18 cellular contexts compared by ENCODE assay signal in genomic region chr4:82437285-82438005, GRCh38. TPM values are rescaled to one million over a fixed set of nuclear protein-coding genes. Genes with fewer than 3 reads are reported as not detected.
DNase-seq lines count a peak whose midpoint lies in the region; ATAC-seq, FAIRE-seq and TF ChIP-seq lines count a peak whose summit lies in the region.
"Had no signal": no experiment of that assay in that cellular context is flagged by ENCODE, and none has a peak within 500 bp of the region (broad histone marks: within the 10 kb centered on the region; RNA-seq: fewer than 3 reads in every experiment).

No MANE protein-coding gene starts in this region.

- H3K27ac Mint-ChIP-seq in CD4-positive, alpha-beta T cell = no peak overlapping the region
- H3K27ac Mint-ChIP-seq: stimulated activated memory B cell treated with anti-CD40 and anti-IgM and Interleukin-4, amounts not matched to agents 10 μg/mL and 1 μg/mL and 100 μg/mL, for 72 hours had no signal

- CTCF ChIA-PET in CD4-positive, alpha-beta T cell (lab: Charles Lee) = interaction anchor here (0.7 to 2.4 kb wide), 2 partner anchors 8 to 88 kb away, joined by 3 to 9 read pairs; no protein-coding TSS in a partner anchor
- CTCF ChIA-PET in HEK293T (lab: Yijun Ruan, JAX) (interaction anchor here (1.1 to 1.5 kb wide), 2 partner anchors 8 to 301 kb away, joined by 3 to 4 read pairs; no protein-coding TSS in a partner anchor), GM12878 (lab: Yijun Ruan, JAX) (interaction anchor here (0.6 to 3.1 kb wide), 2 partner anchors 9 to 28 kb away, joined by 4 to 13 read pairs; no protein-coding TSS in a partner anchor)

- no peaks in the 10 kb centered on the region for H3K4me1 ChIP-seq in GM12878 (ENCODE audit: control insufficient read depth, insufficient read depth, low read length)
- H3K4me1 ChIP-seq: right atrium auricular region had no signal

- no peak overlapping the region for H3K4me3 ChIP-seq in GM12878
- H3K4me3 ChIP-seq: dorsolateral prefrontal cortex, right atrium auricular region had no signal

- H3K9me3 Mint-ChIP-seq in CD4-positive, alpha-beta T cell = no peaks in the 10 kb centered on the region
- H3K9me3 Mint-ChIP-seq: naive B cell; stimulated activated memory B cell treated with anti-CD40 and anti-IgM and Interleukin-4, amounts not matched to agents 10 μg/mL and 1 μg/mL and 100 μg/mL, for 72 hours had no signal

- in situ Hi-C loops in GM12878 (cut with MboI) = no loop called here

- no peak for TF ChIP-seq EP300 in GM12878 (IDR thresholded peaks at IDR 0.05; ENCODE audit: borderline replicate concordance in 1 of 2, control insufficient read depth in 1 of 2, low read depth in 2 of 2, low read length in 2 of 2)

- 89% methylated on average over 4 of the region's 4 CpGs for WGBS in GM12878 (ENCODE audit: insufficient coverage, insufficient replicate concordance, low lambda C conversion rate, missing lambda C conversion rate)

- RAD21 ChIA-PET in GM12878 (lab: Charles Lee; ENCODE audit: unreplicated experiment) = interaction anchor here (0.7 kb wide), 1 partner anchor 8 kb away, joined by 3 read pairs; no protein-coding TSS in a partner anchor

- H3K27me3 Mint-ChIP-seq in CD4-positive, alpha-beta T cell = no peaks in the 10 kb centered on the region
- H3K27me3 Mint-ChIP-seq: naive B cell; stimulated activated memory B cell treated with anti-CD40 and anti-IgM and Interleukin-4, amounts not matched to agents 10 μg/mL and 1 μg/mL and 100 μg/mL, for 72 hours had no signal

- no peak overlapping the region for H2AFZ ChIP-seq in GM12878 (ENCODE audit: control insufficient read depth, low read depth, low read length)

- BruUV-seq in GM12878 (replicated peaks; lab: Mats Ljungman, UMichigan) = no TSS peak

- H3K9me3 ChIP-seq in CD4-positive, alpha-beta T cell (ENCODE audit: control insufficient read depth, low read length) = no peaks in the 10 kb centered on the region
- H3K9me3 ChIP-seq in GM12878 (replicated peaks; ENCODE audit: control insufficient read depth, insufficient read depth, low read length) = no peaks in the 10 kb centered on the region
- H3K9me3 ChIP-seq: right atrium auricular region had no signal

- no peaks in the 10 kb centered on the region for H4K20me1 ChIP-seq in GM12878 (ENCODE audit: control insufficient read depth, insufficient read depth)

- DNase-seq in CD4-positive, alpha-beta T cell = no peak
- DNase-seq in HEK293T (ENCODE audit: extremely low spot score) = peak; percentile 14
- no peak for DNase-seq in GM12878 (ENCODE audit: low read depth, low spot score)
- peak; percentile 18 for DNase-seq in left kidney (ENCODE audit: low read depth, low spot score)
- no peak for DNase-seq in DMS79 (lab: John Stamatoyannopoulos, UW)
- no peak for DNase-seq in CD1c-positive myeloid dendritic cell (ENCODE audit: extremely low spot score)
- DNase-seq in hepatic stellate cell (ENCODE audit: low spot score) = no peak
- DNase-seq: aorta; DMS79 treated with DMSO at 0.1 percent for 48 hours; dorsolateral prefrontal cortex; kidney; naive B cell; stimulated activated CD4-positive, alpha-beta T cell treated with anti-CD3 and anti-CD28 coated beads, Interleukin-4, amount 100 ng/mL, for 24 hours had no signal

- TF ChIP-seq RAD21 in GM12878 (IDR thresholded peaks at IDR 0.05; ENCODE audit: insufficient read depth, low read depth, low read length) = no peak

- TF ChIP-seq POLR2A in GM12878 (IDR thresholded peaks at IDR 0.05; ENCODE audit: low read depth, low read length) (no peak), GM18505 (IDR thresholded peaks at IDR 0.05; ENCODE audit: borderline replicate concordance, extremely low read depth, insufficient read depth, insufficient read length) (no peak)

- ATAC-seq in CD4-positive, alpha-beta T cell (ENCODE audit: poor library complexity) = no peak
- ATAC-seq in GM12878 = peak; percentile 26; the same call in 2 of the 3 replicates
- ATAC-seq in GM18505 (IDR thresholded peaks at IDR 0.05; ENCODE audit: unreplicated experiment) = no peak
- ATAC-seq: stimulated activated memory B cell treated with anti-CD40 and anti-IgM and Interleukin-4, amounts not matched to agents 10 μg/mL and 1 μg/mL and 100 μg/mL, for 72 hours had no signal

- peak overlapping the region; percentile 6 for H3K4me3 Mint-ChIP-seq in CD4-positive, alpha-beta T cell
- H3K4me3 Mint-ChIP-seq: stimulated activated memory B cell treated with anti-CD40 and anti-IgM and Interleukin-4, amounts not matched to agents 10 μg/mL and 1 μg/mL and 100 μg/mL, for 72 hours had no signal

- no peak for TF ChIP-seq CTCF in CD4-positive, alpha-beta T cell (IDR thresholded peaks at IDR 0.05)
- TF ChIP-seq CTCF in GM12878 (IDR thresholded peaks at IDR 0.05 in 2 of 3, conservative IDR thresholded peaks at IDR 0.05 in 1 of 3; ENCODE audit: control insufficient read depth in 2 of 3, extremely low read depth in 1 of 3, insufficient read depth in 1 of 3, low read depth in 3 of 3, low read length in 3 of 3) = no peak

- SMC1A ChIA-PET in GM12878 (lab: Charles Lee; ENCODE audit: uncharacterized antibody, unreplicated experiment) = interaction anchor here (0.5 to 1.0 kb wide), 4 partner anchors 18 to 76 kb away, joined by 3 to 4 read pairs (median 3); no protein-coding TSS in a partner anchor

- no peak overlapping the region for H3K4me2 ChIP-seq in GM12878 (ENCODE audit: control insufficient read depth, insufficient read depth)

- peaks cover 2 to 5% of the 10 kb centered on the region in 2 experiments; a peak in 3 of 4 replicates for H3K36me3 ChIP-seq in GM12878 (ENCODE audit: control insufficient read depth in 2 of 2, insufficient read depth in 2 of 2, low read length in 1 of 2)
- H3K36me3 ChIP-seq: right atrium auricular region had no signal

- no peaks in the 10 kb centered on the region for H3K27me3 ChIP-seq in CD4-positive, alpha-beta T cell (ENCODE audit: control insufficient read depth, insufficient read depth, low read length)
- H3K27me3 ChIP-seq in GM12878 (replicated peaks in 1 of 2; ENCODE audit: control insufficient read depth in 2 of 2, insufficient read depth in 2 of 2, low read length in 1 of 2) = no peaks in the 10 kb centered on the region
- H3K27me3 ChIP-seq: dorsolateral prefrontal cortex, right atrium auricular region had no signal

- H3K79me2 ChIP-seq in GM12878 (ENCODE audit: control insufficient read depth, insufficient read depth, low read length) = peaks cover 87% of the 10 kb centered on the region

- H3K36me3 Mint-ChIP-seq in CD4-positive, alpha-beta T cell (ENCODE audit: low read depth) = peaks cover 56% of the 10 kb centered on the region
- H3K36me3 Mint-ChIP-seq: naive B cell had no signal

- FAIRE-seq in GM12878 (lab: Jason Lieb, UNC) = no peak
- FAIRE-seq: frontal cortex, kidney had no signal

- H3K27ac ChIP-seq in CD4-positive, alpha-beta T cell (ENCODE audit: low read depth, low read length) = no peak overlapping the region
- H3K27ac ChIP-seq in GM12878 (ENCODE audit: control insufficient read depth, insufficient read depth) = no peak overlapping the region
- H3K27ac ChIP-seq: dorsolateral prefrontal cortex, HL-60, right atrium auricular region had no signal

- POLR2A ChIA-PET in CD4-positive, alpha-beta T cell (lab: Charles Lee) = interaction anchor here (0.6 to 1.0 kb wide), 3 partner anchors 8 to 68 kb away, joined by 3 read pairs; no protein-coding TSS in a partner anchor
- POLR2A ChIA-PET in HEK293T (lab: Yijun Ruan, JAX) = interaction anchor here (0.8 to 1.1 kb wide), 2 partner anchors 8 to 9 kb away, joined by 3 to 11 read pairs; no protein-coding TSS in a partner anchor
- POLR2A ChIA-PET in GM12878 (lab: Charles Lee) = interaction anchor here (1.2 to 1.9 kb wide), 2 partner anchors 8 to 19 kb away, joined by 3 to 6 read pairs; no protein-coding TSS in a partner anchor

- no peak overlapping the region for H3K9ac ChIP-seq in GM12878 (ENCODE audit: control insufficient read depth, insufficient read depth, low read length)

- intact Hi-C loops in CD4-positive, alpha-beta T cell (cut with DNase I, micrococcal nuclease) = loop anchor here in 1 of 2 experiments (10.0 kb wide), 1 partner anchor 1047 kb away; the partner anchor contains the start of gene ABRAXAS1
- intact Hi-C loops in GM12878 (cut with micrococcal nuclease; ENCODE audit: unreplicated experiment) = loop anchor here (10.0 kb wide), 1 partner anchor 577 kb away; the partner anchor contains the start of gene LIN54

- peaks cover 83% of the 10 kb centered on the region for H3K4me1 Mint-ChIP-seq in CD4-positive, alpha-beta T cell (ENCODE audit: low read depth)

RNA-seq across cellular contexts. Expression of gene ENOPH1, which starts 7.1 kb away (rescaled TPM):
- total RNA-seq in CD4-positive, alpha-beta T cell = 10 to 100 TPM; 17.9 to 19.4 TPM
- total RNA-seq in GM12878 (2013; cell fraction: nucleolus; rRNA removed) = 18.0 and 18.3 TPM in 2 replicates
- total RNA-seq in GM12878 (2014; rRNA removed) (47.4 and 52.2 TPM in 2 replicates), GM12878 (2014; rRNA removed; fragmentation: Illumina TruSeq; extraction: Trizol) (51.1 and 54.5 TPM in 2 replicates), GM12878 (2021) (45.1 and 46.1 TPM in 2 replicates)
- polyA plus RNA-seq in GM12878 (2011; ENCODE audit: low read depth) = 21.6 TPM
- polyA plus RNA-seq in GM12878 (2011; rRNA removed) (24.4 and 32.2 TPM in 2 replicates), GM12878 (2014; fragmentation: Illumina TruSeq; extraction: Trizol) (61.2 and 78.4 TPM in 2 replicates), GM12878 (2014; fragmentation: Nextera tagmentation; extraction: Ambion mirVana) (10 to 100 TPM; 37.4 to 43.1 TPM), GM12878 (2014; rRNA removed) (41.3 and 44.1 TPM in 2 replicates), GM12878 (2016; fragmentation: Nextera tagmentation; extraction: Ambion mirVana) (10 to 100 TPM; 81.1 to 83.6 TPM)
- polyA plus RNA-seq in GM12878 (2011; cell fraction: cytosol; rRNA removed) = 16.9 and 17.4 TPM in 2 replicates
- polyA plus RNA-seq in GM12878 (2011; cell fraction: nucleus; rRNA removed) = 8.8 and 11.6 TPM in 2 replicates
- 31.2 and 33.6 TPM in 2 replicates for polyA plus RNA-seq in GM12878 (2012)
- 12.2 and 18.4 TPM in 2 replicates for polyA minus RNA-seq in GM12878 (2011; rRNA and poly(A)+ RNA removed)
- 5.7 and 8.4 TPM in 2 replicates for polyA minus RNA-seq in GM12878 (2011; cell fraction: cytosol; rRNA and poly(A)+ RNA removed)
- polyA minus RNA-seq in GM12878 (2011; cell fraction: nucleus; rRNA and poly(A)+ RNA removed) = 4.4 and 8.4 TPM in 2 replicates

RNA-seq across cellular contexts. Expression of gene HNRNPDL, which starts 7.2 kb away (rescaled TPM):
- 100 to 1,000 TPM; 461 to 467 TPM for total RNA-seq in CD4-positive, alpha-beta T cell
- 349 and 350 TPM in 2 replicates for total RNA-seq in GM12878 (2013; cell fraction: nucleolus; rRNA removed)
- 227 and 277 TPM in 2 replicates for total RNA-seq in GM12878 (2014; rRNA removed)
- total RNA-seq in GM12878 (2014; rRNA removed; fragmentation: Illumina TruSeq; extraction: Trizol) = 418 and 442 TPM in 2 replicates
- 314 and 323 TPM in 2 replicates for total RNA-seq in GM12878 (2021)
- 154 TPM for polyA plus RNA-seq in GM12878 (2011; ENCODE audit: low read depth)
- polyA plus RNA-seq in GM12878 (2011; rRNA removed) = 385 and 621 TPM in 2 replicates
- polyA plus RNA-seq in GM12878 (2011; cell fraction: cytosol; rRNA removed) = 121 and 127 TPM in 2 replicates
- polyA plus RNA-seq in GM12878 (2011; cell fraction: nucleus; rRNA removed) = 643 and 755 TPM in 2 replicates
- 233 and 319 TPM in 2 replicates for polyA plus RNA-seq in GM12878 (2012)
- polyA plus RNA-seq in GM12878 (2014; fragmentation: Illumina TruSeq; extraction: Trizol) = 437 and 523 TPM in 2 replicates
- 100 to 1,000 TPM; 281 to 367 TPM for polyA plus RNA-seq in GM12878 (2014; fragmentation: Nextera tagmentation; extraction: Ambion mirVana)
- 429 and 510 TPM in 2 replicates for polyA plus RNA-seq in GM12878 (2014; rRNA removed)
- 100 to 1,000 TPM; 217 to 233 TPM for polyA plus RNA-seq in GM12878 (2016; fragmentation: Nextera tagmentation; extraction: Ambion mirVana)
- 38.4 and 61.2 TPM in 2 replicates for polyA minus RNA-seq in GM12878 (2011; rRNA and poly(A)+ RNA removed)
- polyA minus RNA-seq in GM12878 (2011; cell fraction: cytosol; rRNA and poly(A)+ RNA removed) = 53.7 and 54.1 TPM in 2 replicates
- polyA minus RNA-seq in GM12878 (2011; cell fraction: nucleus; rRNA and poly(A)+ RNA removed) = 78.7 and 116 TPM in 2 replicates

Comparison
In these comparisons a context has a peak if more than half of its experiments do, and no peak if none do; other contexts are left out.
1. DNase-seq: peak in HEK293T (single experiment) and left kidney (single experiment); none in CD4-positive, alpha-beta T cell (0 of 10), GM12878 (single experiment), DMS79 (single experiment), CD1c-positive myeloid dendritic cell (single experiment) and hepatic stellate cell (single experiment).